Comparison of ENCODE assay signal across 1 cellular context in the genomic region with DNA sequence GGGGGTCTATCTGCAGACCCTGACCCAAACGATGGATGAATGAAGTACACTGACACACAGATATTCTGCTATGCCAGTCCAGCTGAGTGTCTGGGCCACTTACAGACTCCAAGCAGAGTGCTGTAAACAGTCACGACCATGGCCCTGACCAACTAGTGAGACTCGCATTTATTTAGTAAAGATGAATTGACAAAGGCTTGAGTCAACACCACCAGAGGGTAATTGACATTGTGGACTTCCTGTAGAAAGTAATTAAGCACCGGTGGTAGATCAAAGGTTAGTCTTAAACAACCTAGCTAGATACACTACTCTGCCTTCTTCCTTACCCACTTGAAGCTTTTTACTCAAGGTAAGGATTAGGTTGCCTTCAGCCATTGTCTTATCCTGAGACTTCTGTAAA.
A peak's percentile ranks its signal among the peaks of the same experiment; 100 is the strongest.
TF ChIP-seq lines count a peak whose summit lies in the region.

No MANE protein-coding gene starts in this region.

TF ChIP-seq in HepG2, 621 proteins besides CTCF, POLR2A, EP300 and RAD21 (continued from another document and continues in another):
- TF ChIP-seq, protein P1, sequence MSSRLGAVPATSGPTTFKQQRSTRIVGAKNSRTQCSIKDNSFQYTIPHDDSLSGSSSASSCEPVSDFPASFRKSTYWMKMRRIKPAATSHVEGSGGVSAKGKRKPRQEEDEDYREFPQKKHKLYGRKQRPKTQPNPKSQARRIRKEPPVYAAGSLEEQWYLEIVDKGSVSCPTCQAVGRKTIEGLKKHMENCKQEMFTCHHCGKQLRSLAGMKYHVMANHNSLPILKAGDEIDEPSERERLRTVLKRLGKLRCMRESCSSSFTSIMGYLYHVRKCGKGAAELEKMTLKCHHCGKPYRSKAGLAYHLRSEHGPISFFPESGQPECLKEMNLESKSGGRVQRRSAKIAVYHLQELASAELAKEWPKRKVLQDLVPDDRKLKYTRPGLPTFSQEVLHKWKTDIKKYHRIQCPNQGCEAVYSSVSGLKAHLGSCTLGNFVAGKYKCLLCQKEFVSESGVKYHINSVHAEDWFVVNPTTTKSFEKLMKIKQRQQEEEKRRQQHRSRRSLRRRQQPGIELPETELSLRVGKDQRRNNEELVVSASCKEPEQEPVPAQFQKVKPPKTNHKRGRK (CRISPR knock-in tag; IDR thresholded peaks at IDR 0.05): no peak
- TF ChIP-seq PRPF4 (IDR thresholded peaks at IDR 0.05; ENCODE audit: low read depth, low read length, poor library complexity, severe bottlenecking): no peak
- TF ChIP-seq MED1 (CRISPR knock-in tag; IDR thresholded peaks at IDR 0.05): no peak
- TF ChIP-seq ZUFSP (CRISPR knock-in tag; IDR thresholded peaks at IDR 0.05; ENCODE audit: borderline replicate concordance): no peak
- no peak for TF ChIP-seq ZNF841 (CRISPR knock-in tag; IDR thresholded peaks at IDR 0.05; ENCODE audit: borderline replicate concordance)
- no peak for TF ChIP-seq GATA4 (IDR thresholded peaks at IDR 0.05; ENCODE audit: borderline replicate concordance, low read depth)
- TF ChIP-seq ZNF75D (CRISPR knock-in tag; IDR thresholded peaks at IDR 0.05; ENCODE audit: borderline replicate concordance): no peak
- no peak for TF ChIP-seq ZBTB7B (CRISPR knock-in tag; IDR thresholded peaks at IDR 0.05)
- no peak for TF ChIP-seq HNRNPL (IDR thresholded peaks at IDR 0.05; ENCODE audit: low read depth, low read length)
- no peak for TF ChIP-seq ZSCAN21 (CRISPR knock-in tag; IDR thresholded peaks at IDR 0.05; ENCODE audit: borderline replicate concordance)
- TF ChIP-seq POGZ (CRISPR knock-in tag; IDR thresholded peaks at IDR 0.05): peak; percentile 46; the same call in 1 of the 2 replicates
- no peak for TF ChIP-seq ZNF326 (CRISPR knock-in tag; IDR thresholded peaks at IDR 0.05; ENCODE audit: borderline replicate concordance)
- no peak for TF ChIP-seq ZNF383 (CRISPR knock-in tag; IDR thresholded peaks at IDR 0.05; ENCODE audit: borderline replicate concordance)
- TF ChIP-seq ZNF589 (CRISPR knock-in tag; conservative IDR thresholded peaks at IDR 0.05): no peak
- no peak for TF ChIP-seq E2F1 (CRISPR knock-in tag; IDR thresholded peaks at IDR 0.05)
- TF ChIP-seq ARHGAP35 (CRISPR knock-in tag; IDR thresholded peaks at IDR 0.05; ENCODE audit: borderline replicate concordance): no peak
- TF ChIP-seq ZBTB3 (CRISPR knock-in tag; IDR thresholded peaks at IDR 0.05; ENCODE audit: borderline replicate concordance, low read depth): no peak
- TF ChIP-seq, protein P2, sequence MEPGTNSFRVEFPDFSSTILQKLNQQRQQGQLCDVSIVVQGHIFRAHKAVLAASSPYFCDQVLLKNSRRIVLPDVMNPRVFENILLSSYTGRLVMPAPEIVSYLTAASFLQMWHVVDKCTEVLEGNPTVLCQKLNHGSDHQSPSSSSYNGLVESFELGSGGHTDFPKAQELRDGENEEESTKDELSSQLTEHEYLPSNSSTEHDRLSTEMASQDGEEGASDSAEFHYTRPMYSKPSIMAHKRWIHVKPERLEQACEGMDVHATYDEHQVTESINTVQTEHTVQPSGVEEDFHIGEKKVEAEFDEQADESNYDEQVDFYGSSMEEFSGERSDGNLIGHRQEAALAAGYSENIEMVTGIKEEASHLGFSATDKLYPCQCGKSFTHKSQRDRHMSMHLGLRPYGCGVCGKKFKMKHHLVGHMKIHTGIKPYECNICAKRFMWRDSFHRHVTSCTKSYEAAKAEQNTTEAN (CRISPR knock-in tag; conservative IDR thresholded peaks at IDR 0.05): no peak
- no peak for TF ChIP-seq ZNF317 (CRISPR knock-in tag; IDR thresholded peaks at IDR 0.05)
- no peak for TF ChIP-seq ZBTB10 (CRISPR knock-in tag; IDR thresholded peaks at IDR 0.05; ENCODE audit: borderline replicate concordance)
- TF ChIP-seq ZBTB33 (CRISPR knock-in tag; IDR thresholded peaks at IDR 0.05): no peak
- TF ChIP-seq TFDP2 (CRISPR knock-in tag; IDR thresholded peaks at IDR 0.05): no peak
- no peak for TF ChIP-seq ZNF335 (CRISPR knock-in tag; IDR thresholded peaks at IDR 0.05)
- no peak for TF ChIP-seq TRIM22 (IDR thresholded peaks at IDR 0.05)
- TF ChIP-seq SALL2 (CRISPR knock-in tag; IDR thresholded peaks at IDR 0.05): no peak
- no peak for TF ChIP-seq CAMTA2 (CRISPR knock-in tag; IDR thresholded peaks at IDR 0.05; ENCODE audit: borderline replicate concordance)
- TF ChIP-seq, protein P3, sequence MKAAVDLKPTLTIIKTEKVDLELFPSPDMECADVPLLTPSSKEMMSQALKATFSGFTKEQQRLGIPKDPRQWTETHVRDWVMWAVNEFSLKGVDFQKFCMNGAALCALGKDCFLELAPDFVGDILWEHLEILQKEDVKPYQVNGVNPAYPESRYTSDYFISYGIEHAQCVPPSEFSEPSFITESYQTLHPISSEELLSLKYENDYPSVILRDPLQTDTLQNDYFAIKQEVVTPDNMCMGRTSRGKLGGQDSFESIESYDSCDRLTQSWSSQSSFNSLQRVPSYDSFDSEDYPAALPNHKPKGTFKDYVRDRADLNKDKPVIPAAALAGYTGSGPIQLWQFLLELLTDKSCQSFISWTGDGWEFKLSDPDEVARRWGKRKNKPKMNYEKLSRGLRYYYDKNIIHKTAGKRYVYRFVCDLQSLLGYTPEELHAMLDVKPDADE (CRISPR knock-in tag; IDR thresholded peaks at IDR 0.05): no peak
- TF ChIP-seq MIER2 (CRISPR knock-in tag; IDR thresholded peaks at IDR 0.05): no peak
- TF ChIP-seq ARNT (IDR thresholded peaks at IDR 0.05): no peak
- no peak for TF ChIP-seq ZNF687 (CRISPR knock-in tag; IDR thresholded peaks at IDR 0.05)
- no peak for TF ChIP-seq ZFX (CRISPR knock-in tag; IDR thresholded peaks at IDR 0.05; ENCODE audit: low read depth)
- no peak for TF ChIP-seq ZBTB39 (CRISPR knock-in tag; IDR thresholded peaks at IDR 0.05)
